21 cellular contexts compared by ENCODE assay signal in the genomic region with DNA sequence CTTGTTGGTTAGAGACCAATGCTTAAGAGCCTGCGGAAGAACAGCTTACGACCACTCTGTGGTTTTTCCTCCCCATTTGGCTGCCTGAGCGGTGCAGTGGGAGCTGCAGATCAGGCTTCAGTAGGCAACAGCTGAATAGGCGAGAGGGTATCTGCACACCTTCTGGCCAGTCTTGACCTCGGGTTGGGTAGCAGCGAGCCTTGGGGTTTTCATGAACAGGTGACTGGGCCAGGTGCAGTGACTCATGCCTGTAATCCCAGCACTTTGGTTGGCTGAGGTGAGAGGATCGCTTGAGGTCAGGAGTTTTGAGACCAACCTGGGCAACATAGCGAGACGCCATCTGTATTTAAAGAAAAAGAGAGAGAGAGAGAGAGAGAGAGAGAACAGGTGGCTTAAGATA.
"Had no signal": no experiment of that assay in that cellular context is flagged by ENCODE, and none has a peak within 500 bp of the region (broad histone marks: within the 10 kb centered on the region; RNA-seq: fewer than 3 reads in every experiment).

No MANE protein-coding gene starts in this region.

- ATAC-seq: activated T-cell treated with anti-CD3 and anti-CD28 coated beads, Interleukin-2, amount 50 U/mL, for 72 hours; T-helper 17 cell had no signal

- H3K27ac ChIP-seq: Peyer's patch had no signal

- H3K4me3 Mint-ChIP-seq: activated B cell treated with CpG ODN at 0.5 μM for 24 hours; activated CD4-positive, alpha-beta memory T cell treated with anti-CD3 and anti-CD28 coated beads for 36 hours; activated CD4-positive, alpha-beta T cell treated with anti-CD3 and anti-CD28 coated beads, Interleukin-2, amount 10 ng/mL, durations not matched to agents 24 days and 14 days; activated naive CD4-positive, alpha-beta T cell treated with anti-CD3 and anti-CD28 coated beads, Interleukin-2, amount 10 ng/mL, durations not matched to agents 7 days and 5 days; activated T-cell treated with anti-CD3 and anti-CD28 coated beads, Interleukin-2, amount 50 U/mL, for 72 hours; brain; central memory CD8-positive, alpha-beta T cell; T-helper 17 cell had no signal

- H3K4me1 ChIP-seq: Peyer's patch had no signal

- H3K4me3 ChIP-seq: Peyer's patch had no signal

- H3K27me3 Mint-ChIP-seq: brain; central memory CD8-positive, alpha-beta T cell had no signal

- H3K9me3 ChIP-seq: Peyer's patch had no signal

- H3K36me3 ChIP-seq: Peyer's patch had no signal

- H3K9me3 Mint-ChIP-seq: activated B cell treated with CpG ODN at 0.5 μM for 24 hours; activated CD4-positive, alpha-beta memory T cell treated with anti-CD3 and anti-CD28 coated beads for 36 hours; activated CD4-positive, alpha-beta T cell treated with anti-CD3 and anti-CD28 coated beads, Interleukin-2, amount 10 ng/mL, durations not matched to agents 24 days and 14 days; activated naive CD4-positive, alpha-beta T cell treated with anti-CD3 and anti-CD28 coated beads, Interleukin-2, amount 10 ng/mL, durations not matched to agents 7 days and 5 days; activated T-cell treated with anti-CD3 and anti-CD28 coated beads, Interleukin-2, amount 50 U/mL, for 72 hours; activated T-helper 2 cell treated with anti-CD3 and anti-CD28 coated beads, Interferon-gamma antibody, Interleukin-2, Interleukin-4, amounts not matched to agents 10 μg/mL and 5 μg/mL and 100 μg/mL, durations not matched to agents 14 hours and 24 hours and 36 hours; central memory CD8-positive, alpha-beta T cell had no signal

- DNase-seq: activated B cell treated with CpG ODN at 0.5 μM for 24 hours; activated CD4-positive, alpha-beta memory T cell treated with anti-CD3 and anti-CD28 coated beads for 36 hours; activated CD4-positive, alpha-beta T cell treated with anti-CD3 and anti-CD28 coated beads for 1 hour; activated CD4-positive, alpha-beta T cell treated with anti-CD3 and anti-CD28 coated beads, Interleukin-2, amount 10 ng/mL, durations not matched to agents 24 days and 14 days; activated gamma-delta T cell treated with Interleukin-2 at 50 U/mL for 16 hours; activated naive CD4-positive, alpha-beta T cell treated with anti-CD3 and anti-CD28 coated beads, Interleukin-2, amount 10 ng/mL, durations not matched to agents 7 days and 5 days; activated T-cell treated with anti-CD3 and anti-CD28 coated beads, Interleukin-2, amount 50 U/mL, for 72 hours; amniotic stem cell; KG1; NCI-H1048; NCI-H1694; NCI-H2029 treated with DMSO at 0.1 percent for 48 hours; NCI-H446; NCI-H524; SHP77 treated with DMSO at 0.1 percent for 48 hours; T-helper 17 cell; T-helper 9 cell had no signal

- H3K27ac Mint-ChIP-seq: activated B cell treated with CpG ODN at 0.5 μM for 24 hours; activated CD4-positive, alpha-beta memory T cell treated with anti-CD3 and anti-CD28 coated beads for 36 hours; activated CD4-positive, alpha-beta T cell treated with anti-CD3 and anti-CD28 coated beads, Interleukin-2, amount 10 ng/mL, durations not matched to agents 24 days and 14 days; activated naive CD4-positive, alpha-beta T cell treated with anti-CD3 and anti-CD28 coated beads, Interleukin-2, amount 10 ng/mL, durations not matched to agents 7 days and 5 days; activated T-cell treated with anti-CD3 and anti-CD28 coated beads, Interleukin-2, amount 50 U/mL, for 72 hours; activated T-helper 2 cell treated with anti-CD3 and anti-CD28 coated beads, Interferon-gamma antibody, Interleukin-2, Interleukin-4, amounts not matched to agents 10 μg/mL and 5 μg/mL and 100 μg/mL, durations not matched to agents 14 hours and 24 hours and 36 hours; brain; T-helper 17 cell had no signal

- H3K36me3 Mint-ChIP-seq: activated CD4-positive, alpha-beta memory T cell treated with anti-CD3 and anti-CD28 coated beads for 36 hours; activated naive CD4-positive, alpha-beta T cell treated with anti-CD3 and anti-CD28 coated beads, Interleukin-2, amount 10 ng/mL, durations not matched to agents 7 days and 5 days; brain had no signal

- H3K27me3 ChIP-seq: Peyer's patch had no signal
